In genomic region chr3:129005526-129006303, GRCh38 we compare ENCODE assay signal across 11 cellular contexts. TPM values are rescaled to one million over a fixed set of nuclear protein-coding genes. Genes with fewer than 3 reads are reported as not detected.
DNase-seq lines count a peak whose midpoint lies in the region; ATAC-seq, FAIRE-seq and TF ChIP-seq lines count a peak whose summit lies in the region.
"Had no signal": no experiment of that assay in that cellular context is flagged by ENCODE, and none has a peak within 500 bp of the region (broad histone marks: within the 10 kb centered on the region; RNA-seq: fewer than 3 reads in every experiment).

No MANE protein-coding gene starts in this region.

- peaks cover 8 to 18% (median 14%) of the 10 kb centered on the region in 5 donors for H3K27me3 Mint-ChIP-seq in naive thymus-derived CD8-positive, alpha-beta T cell

- POLR2A ChIA-PET in endothelial cell of umbilical vein (lab: Charles Lee): interaction anchor here (1.0 kb wide), 1 partner anchor 10 kb away, joined by 9 read pairs; no protein-coding TSS in a partner anchor
- POLR2A ChIA-PET in naive thymus-derived CD8-positive, alpha-beta T cell (lab: Charles Lee): interaction anchor here (0.6 to 16.3 kb wide), 7 partner anchors 9 to 178 kb away, joined by 3 to 257 read pairs (median 4); partner anchors contain the start of genes CFAP92 and CNBP

- no peaks in the 10 kb centered on the region for H3K36me3 ChIP-seq in MM.1S (replicated peaks; ENCODE audit: insufficient read depth, low read length)
- H3K36me3 ChIP-seq in endothelial cell of umbilical vein (ENCODE audit: control insufficient read depth in 2 of 2, extremely low read depth in 1 of 2, insufficient read depth in 2 of 2, low read length in 2 of 2): no peaks in the 10 kb centered on the region

- FAIRE-seq in endothelial cell of umbilical vein (lab: Jason Lieb, UNC): peak; percentile 80

- no peaks in the 10 kb centered on the region for H3K9me2 ChIP-seq in MM.1S (replicated peaks; ENCODE audit: insufficient read depth, low read length)

- H3K4me2 ChIP-seq in MM.1S (ENCODE audit: low read depth, low read length): no peak overlapping the region
- no peak overlapping the region for H3K4me2 ChIP-seq in endothelial cell of umbilical vein (ENCODE audit: insufficient read depth, low read length)

- peak overlapping the region in 6 of 10 donors; percentile 15 to 65 (median 57) for H3K27ac Mint-ChIP-seq in naive thymus-derived CD8-positive, alpha-beta T cell

- H3K4me1 ChIP-seq in MM.1S (ENCODE audit: low read length): peaks cover 29% of the 10 kb centered on the region
- H3K4me1 ChIP-seq in endothelial cell of umbilical vein (ENCODE audit: control insufficient read depth, extremely low read depth, insufficient read depth, low read length): peaks cover 14% of the 10 kb centered on the region

- H3K27me3 ChIP-seq in MM.1S (replicated peaks; ENCODE audit: insufficient read depth, low read length) (peaks cover 29% of the 10 kb centered on the region), endothelial cell of umbilical vein (ENCODE audit: control insufficient read depth in 2 of 2, insufficient read depth in 2 of 2, low read length in 2 of 2) (peaks cover 15 to 28% of the 10 kb centered on the region in 2 experiments)

- BruUV-seq in endothelial cell of umbilical vein (replicated peaks; lab: Mats Ljungman, UMichigan): no TSS peak

- H3K9me3 ChIP-seq in MM.1S (replicated peaks; ENCODE audit: insufficient read depth, low read length) (no peaks in the 10 kb centered on the region), endothelial cell of umbilical vein (replicated peaks; ENCODE audit: control insufficient read depth, insufficient read depth, low read length) (no peaks in the 10 kb centered on the region)

- intact Hi-C loops in endothelial cell of umbilical vein (cut with micrococcal nuclease): loop anchor here (1.0 kb wide), 1 partner anchor 10 kb away; no protein-coding TSS in a partner anchor

- TF ChIP-seq CTCF in MM.1S (IDR thresholded peaks at IDR 0.05; ENCODE audit: low read length) (no peak), endothelial cell of umbilical vein (IDR thresholded peaks at IDR 0.05; ENCODE audit: extremely low read depth in 1 of 2, insufficient read depth in 1 of 2, low read depth in 1 of 2, low read length in 2 of 2) (no peak)

- H2AFZ ChIP-seq in MM.1S (ENCODE audit: low read length): peak overlapping the region; percentile 55; the same call in 1 of the 2 replicates
- peak overlapping the region; percentile 36 for H2AFZ ChIP-seq in endothelial cell of umbilical vein (ENCODE audit: low read depth, low read length)

- H3F3A ChIP-seq in MM.1S (ENCODE audit: insufficient read depth, low read length): no peaks in the 10 kb centered on the region

- H3K9me1 ChIP-seq in endothelial cell of umbilical vein (replicated peaks; ENCODE audit: control insufficient read depth, extremely low read depth, insufficient read depth, low read length): no peaks in the 10 kb centered on the region

- no peak for TF ChIP-seq POLR2A in endothelial cell of umbilical vein (IDR thresholded peaks at IDR 0.05; ENCODE audit: low read depth, low read length)

- H3K36me3 Mint-ChIP-seq in naive thymus-derived CD8-positive, alpha-beta T cell: peaks cover 0 to 2% (median 0%) of the 10 kb centered on the region in 3 donors

- H3K79me2 ChIP-seq in MM.1S (ENCODE audit: low read length) (no peaks in the 10 kb centered on the region), endothelial cell of umbilical vein (ENCODE audit: control insufficient read depth, insufficient read depth, low read length) (no peaks in the 10 kb centered on the region)

- H4K20me1 ChIP-seq in MM.1S (ENCODE audit: insufficient read depth, low read length) (no peaks in the 10 kb centered on the region), endothelial cell of umbilical vein (replicated peaks; ENCODE audit: control insufficient read depth, extremely low read depth, insufficient read depth, low read length) (no peaks in the 10 kb centered on the region)

- DNase-seq in EH (ENCODE audit: low read depth): peak; percentile 60
- peak; percentile 27 for DNase-seq in MM.1S
- DNase-seq in endothelial cell of umbilical vein (ENCODE audit: low read depth, low spot score): peak; percentile 68
- peak in 1 of 10 donors; percentile 34 for DNase-seq in naive thymus-derived CD8-positive, alpha-beta T cell
- no peak for DNase-seq in SKM-1 treated with dmso at 0.1 percent for 144 hours (lab: John Stamatoyannopoulos, UW; ENCODE audit: unreplicated experiment)
- DNase-seq: amygdala, glutamatergic neuron, NCI-H524 treated with DMSO at 0.1 percent for 48 hours had no signal

- CTCF ChIA-PET in endothelial cell of umbilical vein (lab: Charles Lee): interaction anchor here (1.0 to 3.2 kb wide), 4 partner anchors 10 to 47 kb away, joined by 3 to 26 read pairs (median 14); no protein-coding TSS in a partner anchor

- no peak overlapping the region for H3K9ac ChIP-seq in MM.1S (ENCODE audit: low read length)
- H3K9ac ChIP-seq in endothelial cell of umbilical vein (replicated peaks; ENCODE audit: extremely low read depth, insufficient read depth, low read length): no peak overlapping the region

- no peaks in the 10 kb centered on the region for H3K9me3 Mint-ChIP-seq in naive thymus-derived CD8-positive, alpha-beta T cell

- no peak for ATAC-seq in naive thymus-derived CD8-positive, alpha-beta T cell
- ATAC-seq in HG03095 (IDR thresholded peaks at IDR 0.05; ENCODE audit: unreplicated experiment): no peak
- ATAC-seq in GM18907 (IDR thresholded peaks at IDR 0.05; ENCODE audit: unreplicated experiment): no peak

- dilution Hi-C loops in endothelial cell of umbilical vein (cut with MboI; ENCODE audit: extremely low pct_ligation_motif_present, low sequenced_read_pairs): no loop called here

- H3K4me3 ChIP-seq in MM.1S (ENCODE audit: low read length): no peak overlapping the region
- no peak overlapping the region for H3K4me3 ChIP-seq in endothelial cell of umbilical vein (replicated peaks in 1 of 3; ENCODE audit: insufficient read depth in 1 of 3, low read depth in 1 of 3, low read length in 3 of 3)

- peaks cover 18 to 48% (median 37%) of the 10 kb centered on the region in 4 donors for H3K4me1 Mint-ChIP-seq in naive thymus-derived CD8-positive, alpha-beta T cell

- peak overlapping the region in 9 of 10 donors; percentile 2 to 58 (median 17) for H3K4me3 Mint-ChIP-seq in naive thymus-derived CD8-positive, alpha-beta T cell

- H3K27ac ChIP-seq in MM.1S (ENCODE audit: low read length): no peak overlapping the region
- H3K27ac ChIP-seq in endothelial cell of umbilical vein (ENCODE audit: insufficient read depth, low read depth, low read length): no peak overlapping the region

TF ChIP-seq in endothelial cell of umbilical vein, 7 proteins besides CTCF, POLR2A, EP300 and RAD21:
- TF ChIP-seq JUN (IDR thresholded peaks at IDR 0.05; ENCODE audit: borderline replicate concordance, insufficient read depth, insufficient read length, low read depth) (no peak), POLR2AphosphoS5 (IDR thresholded peaks at IDR 0.05; ENCODE audit: insufficient read depth, low read depth, low read length) (no peak), EZH2 (IDR thresholded peaks at IDR 0.05; ENCODE audit: borderline replicate concordance, low read depth, low read length, severe bottlenecking) (no peak), FOS (IDR thresholded peaks at IDR 0.05; ENCODE audit: borderline replicate concordance, insufficient read depth, low read length) (no peak), GATA2 (IDR thresholded peaks at IDR 0.05; ENCODE audit: insufficient read depth, insufficient read length, low read depth, low read length) (no peak), MYC (IDR thresholded peaks at IDR 0.05; ENCODE audit: low read depth, low read length) (no peak)
- TF ChIP-seq, protein P1, sequence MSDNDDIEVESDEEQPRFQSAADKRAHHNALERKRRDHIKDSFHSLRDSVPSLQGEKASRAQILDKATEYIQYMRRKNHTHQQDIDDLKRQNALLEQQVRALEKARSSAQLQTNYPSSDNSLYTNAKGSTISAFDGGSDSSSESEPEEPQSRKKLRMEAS (IDR thresholded peaks at IDR 0.05; ENCODE audit: insufficient read depth, insufficient read length): no peak

RNA-seq across cellular contexts. Expression of gene EFCC1, which starts 4.6 kb away (rescaled TPM):
- total RNA-seq in endothelial cell of umbilical vein: 0.58 and 0.73 TPM in 2 replicates
- 1.3 and 1.6 TPM in 2 replicates for polyA plus RNA-seq in endothelial cell of umbilical vein
- polyA plus RNA-seq in endothelial cell of umbilical vein (2011; cell fraction: cytosol; rRNA removed): 0.44 and 0.51 TPM in 2 replicates
- polyA plus RNA-seq in endothelial cell of umbilical vein (2011; cell fraction: nucleus; rRNA removed): 1.7 and 3.1 TPM in 2 replicates
- 0.05 and 0.31 TPM in 2 replicates for polyA plus RNA-seq in endothelial cell of umbilical vein (2012)
- 0.19 and 1.6 TPM in 2 replicates for polyA minus RNA-seq in endothelial cell of umbilical vein
- not detected for polyA minus RNA-seq in endothelial cell of umbilical vein (2011; cell fraction: cytosol; rRNA and poly(A)+ RNA removed)
- 0.48 and 0.87 TPM in 2 replicates for polyA minus RNA-seq in endothelial cell of umbilical vein (2011; cell fraction: nucleus; rRNA and poly(A)+ RNA removed)
- total RNA-seq in naive thymus-derived CD8-positive, alpha-beta T cell: under 1 TPM; 0.52 to 0.69 TPM
- polyA plus RNA-seq in naive thymus-derived CD8-positive, alpha-beta T cell: under 1 TPM; 0.21 to 0.47 (median 0.32) TPM

RNA-seq across cellular contexts. Expression of gene CFAP92, which starts 11.8 kb away (rescaled TPM):
- 0.21 and 0.62 TPM in 2 replicates for total RNA-seq in endothelial cell of umbilical vein
- 0.04 and 0.10 TPM in 2 replicates for polyA plus RNA-seq in endothelial cell of umbilical vein
- polyA plus RNA-seq in endothelial cell of umbilical vein (2011; cell fraction: cytosol; rRNA removed): 0.09 and 0.10 TPM in 2 replicates
- polyA plus RNA-seq in endothelial cell of umbilical vein (2011; cell fraction: nucleus; rRNA removed): 0.21 and 0.25 TPM in 2 replicates
- 0.16 TPM in 1 of 2 replicates, not detected in the other for polyA plus RNA-seq in endothelial cell of umbilical vein (2012)
- 0.05 and 0.40 TPM in 2 replicates for polyA minus RNA-seq in endothelial cell of umbilical vein
- polyA minus RNA-seq in endothelial cell of umbilical vein (2011; cell fraction: cytosol; rRNA and poly(A)+ RNA removed): not detected
- 0.05 and 0.19 TPM in 2 replicates for polyA minus RNA-seq in endothelial cell of umbilical vein (2011; cell fraction: nucleus; rRNA and poly(A)+ RNA removed)
- total RNA-seq in naive thymus-derived CD8-positive, alpha-beta T cell: 1 to 10 TPM; 1.7 to 2.0 TPM
- polyA plus RNA-seq in naive thymus-derived CD8-positive, alpha-beta T cell: under 1 TPM; 0.18 to 0.23 (median 0.20) TPM

RNA-seq across cellular contexts. Expression of gene GP9, which starts 54.9 kb away (rescaled TPM):
- not detected in 2 replicates for total RNA-seq in endothelial cell of umbilical vein
- not detected in 2 replicates for polyA plus RNA-seq in endothelial cell of umbilical vein
- polyA plus RNA-seq in endothelial cell of umbilical vein (2011; cell fraction: cytosol; rRNA removed): not detected in 2 replicates
- not detected in 2 replicates for polyA plus RNA-seq in endothelial cell of umbilical vein (2011; cell fraction: nucleus; rRNA removed)
- polyA plus RNA-seq in endothelial cell of umbilical vein (2012): not detected in 2 replicates
- not detected in 2 replicates for polyA minus RNA-seq in endothelial cell of umbilical vein
- not detected for polyA minus RNA-seq in endothelial cell of umbilical vein (2011; cell fraction: cytosol; rRNA and poly(A)+ RNA removed)
- polyA minus RNA-seq in endothelial cell of umbilical vein (2011; cell fraction: nucleus; rRNA and poly(A)+ RNA removed): not detected in 2 replicates
- not detected for total RNA-seq in naive thymus-derived CD8-positive, alpha-beta T cell
- polyA plus RNA-seq in naive thymus-derived CD8-positive, alpha-beta T cell: not detected
- total RNA-seq: omental fat pad had no signal
